ENCODE assay signal across 9 cellular contexts in genomic region chr6:32837651-32838113, GRCh38. TPM values are rescaled to one million over a fixed set of nuclear protein-coding genes. Genes with fewer than 3 reads are reported as not detected.
DNase-seq lines count a peak whose midpoint lies in the region; ATAC-seq and TF ChIP-seq lines count a peak whose summit lies in the region.
"Had no signal": no experiment of that assay in that cellular context is flagged by ENCODE, and none has a peak within 500 bp of the region (broad histone marks: within the 10 kb centered on the region; RNA-seq: fewer than 3 reads in every experiment).

No MANE protein-coding gene starts in this region.

- no peak for TF ChIP-seq POLR2A in tibial nerve (IDR thresholded peaks at IDR 0.05)

- H3K4me1 Mint-ChIP-seq in activated naive CD8-positive, alpha-beta T cell treated with anti-CD3 and anti-CD28 coated beads, Interleukin-2, amount 50 U/mL, for 24 hours, result peaks cover 86% of the 10 kb centered on the region

- H3K9me3 Mint-ChIP-seq in activated naive CD8-positive, alpha-beta T cell treated with anti-CD3 and anti-CD28 coated beads, Interleukin-2, amount 50 U/mL, for 24 hours, result peaks cover 4% of the 10 kb centered on the region

- H3K9me3 ChIP-seq in tibial nerve, result no peaks in the 10 kb centered on the region

- no peak for ATAC-seq in activated naive CD8-positive, alpha-beta T cell treated with anti-CD3 and anti-CD28 coated beads, Interleukin-2, amount 50 U/mL, for 24 hours
- ATAC-seq in GM19324 (IDR thresholded peaks at IDR 0.05; ENCODE audit: low FRiP score, unreplicated experiment), result no peak
- no peak for ATAC-seq in HG03469 (IDR thresholded peaks at IDR 0.05; ENCODE audit: unreplicated experiment)

- H3K4me1 ChIP-seq in tibial nerve, result peaks cover 0 to 28% (median 14%) of the 10 kb centered on the region in 4 donors

- no peak for TF ChIP-seq EP300 in tibial nerve (IDR thresholded peaks at IDR 0.05)

- TF ChIP-seq CTCF in kidney epithelial cell (IDR thresholded peaks at IDR 0.05; ENCODE audit: insufficient read depth, low read length, poor library complexity, severe bottlenecking) (no peak), tibial nerve (IDR thresholded peaks at IDR 0.05) (no peak)

- no peaks in the 10 kb centered on the region for H3K27me3 ChIP-seq in kidney epithelial cell (ENCODE audit: control insufficient read depth, insufficient read depth, low read length)
- no peaks in the 10 kb centered on the region for H3K27me3 ChIP-seq in tibial nerve

- peaks cover 79% of the 10 kb centered on the region for H3K36me3 Mint-ChIP-seq in activated naive CD8-positive, alpha-beta T cell treated with anti-CD3 and anti-CD28 coated beads, Interleukin-2, amount 50 U/mL, for 24 hours (ENCODE audit: low read depth)

- H3K4me3 Mint-ChIP-seq in activated naive CD8-positive, alpha-beta T cell treated with anti-CD3 and anti-CD28 coated beads, Interleukin-2, amount 50 U/mL, for 24 hours, result peak overlapping the region; percentile 98

- H3K27ac ChIP-seq in tibial nerve, result peak overlapping the region; percentile 93 to 99 (median 96)

- WGBS in tibial nerve, 2 donors, result 26 to 35% methylated on average over 7 to 9 of the region's 12 CpGs

- no peaks in the 10 kb centered on the region for H3K27me3 Mint-ChIP-seq in activated naive CD8-positive, alpha-beta T cell treated with anti-CD3 and anti-CD28 coated beads, Interleukin-2, amount 50 U/mL, for 24 hours

- no peaks in the 10 kb centered on the region for H3K36me3 ChIP-seq in kidney epithelial cell (ENCODE audit: control insufficient read depth, insufficient read depth, low read length)
- peaks cover 0 to 52% (median 0%) of the 10 kb centered on the region in 3 donors for H3K36me3 ChIP-seq in tibial nerve

- H3K4me3 ChIP-seq in kidney epithelial cell (ENCODE audit: low read depth, low read length), result peak overlapping the region; percentile 93
- H3K4me3 ChIP-seq in tibial nerve, result peak overlapping the region; percentile 57 to 85 (median 76)

- H3K27ac Mint-ChIP-seq in activated naive CD8-positive, alpha-beta T cell treated with anti-CD3 and anti-CD28 coated beads, Interleukin-2, amount 50 U/mL, for 24 hours, result peak overlapping the region; percentile 98

- peak; percentile 33 for DNase-seq in stimulated activated CD4-positive, alpha-beta T cell treated with anti-CD3 and anti-CD28 coated beads, Interleukin-15, amount 100 ng/mL, for 24 hours
- no peak for DNase-seq in stimulated activated CD4-positive, alpha-beta T cell treated with anti-CD3 and anti-CD28 coated beads, Interleukin-2, amount 100 ng/mL, for 48 hours
- no peak for DNase-seq in activated naive CD8-positive, alpha-beta T cell treated with anti-CD3 and anti-CD28 coated beads, Interleukin-2, amount 50 U/mL, for 24 hours
- DNase-seq in kidney epithelial cell (ENCODE audit: low read depth) (no peak), tibial nerve (ENCODE audit: low spot score in 2 of 2) (no peak)
- no peak for DNase-seq in stimulated activated CD4-positive, alpha-beta T cell treated with anti-CD3 and anti-CD28 coated beads, Interleukin-4, amount 100 ng/mL, for 4 hours

RNA-seq across cellular contexts. Expression of gene TAP2, which starts 0.9 kb away (rescaled TPM):
- 22.5 and 22.7 TPM in 2 replicates for total RNA-seq in kidney epithelial cell
- total RNA-seq in tibial nerve, result 10 to 100 TPM; 14.1 to 21.9 (median 19.8) TPM

RNA-seq across cellular contexts. Expression of gene PSMB8, which starts 6.2 kb away (rescaled TPM):
- total RNA-seq in kidney epithelial cell (62.8 and 84.1 TPM in 2 replicates), tibial nerve (10 to 100 TPM; 16.3 to 39.0 (median 28.4) TPM)

RNA-seq across cellular contexts. Expression of gene TAP1, which starts 15.8 kb away (rescaled TPM):
- total RNA-seq in kidney epithelial cell (77.6 and 79.1 TPM in 2 replicates), tibial nerve (10 to 100 TPM; 27.2 to 45.9 (median 34.4) TPM)

RNA-seq across cellular contexts. Expression of gene PSMB9, which starts 16.3 kb away (rescaled TPM):
- total RNA-seq in kidney epithelial cell, result 23.0 and 24.6 TPM in 2 replicates
- total RNA-seq in tibial nerve, result 10 to 100 TPM; 18.4 to 34.3 (median 20.0) TPM

RNA-seq across cellular contexts. Expression of gene HLA-DOB, which starts 20.9 kb away (rescaled TPM):
- total RNA-seq in kidney epithelial cell (not detected in 2 replicates), tibial nerve (1 to 10 TPM in 2 of 4 donors, not detected in 2; 2.1 to 3.5 TPM)
- total RNA-seq: myocyte had no signal
